15 cellular contexts compared by ENCODE assay signal in the genomic region with DNA sequence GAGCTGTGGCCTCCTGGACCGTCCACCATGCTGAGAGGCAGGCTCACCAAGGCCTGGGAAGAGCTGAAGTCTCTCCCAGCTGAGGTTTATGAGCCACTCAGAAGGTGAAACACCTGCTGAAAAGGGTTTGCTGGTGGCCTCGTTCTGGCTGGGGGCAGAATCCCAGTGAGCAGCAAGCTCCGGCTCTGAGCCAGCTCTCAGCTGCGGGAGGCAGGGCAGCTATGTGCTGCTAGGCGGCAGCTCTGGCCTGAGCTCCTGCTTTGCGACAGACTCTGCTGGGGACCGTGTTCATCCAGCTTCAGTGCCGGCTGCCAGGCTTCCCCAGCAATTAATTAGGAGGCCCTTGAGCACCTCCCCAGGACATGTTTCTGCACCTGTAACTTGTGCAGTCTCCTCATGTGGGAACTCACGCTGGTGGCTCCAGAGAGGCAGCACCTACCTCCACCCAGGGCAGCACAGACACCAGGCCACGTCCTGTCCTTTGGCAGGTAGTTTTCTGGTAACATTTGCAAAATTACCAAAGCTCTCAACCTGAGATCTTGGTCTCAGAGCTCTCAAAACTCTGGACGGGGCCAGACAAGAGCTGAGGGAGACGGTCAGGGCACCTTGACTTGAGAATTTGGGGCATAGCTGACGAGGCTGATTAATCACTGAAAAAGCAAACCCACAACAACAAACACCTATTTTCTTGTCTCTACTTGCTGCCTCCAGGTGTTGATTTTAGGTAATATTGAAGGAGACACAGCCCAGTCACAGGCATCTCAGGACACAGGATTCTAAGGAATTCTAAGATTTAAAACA.
DNase-seq lines count a peak whose midpoint lies in the region; ATAC-seq and TF ChIP-seq lines count a peak whose summit lies in the region.
"Had no signal": no experiment of that assay in that cellular context is flagged by ENCODE, and none has a peak within 500 bp of the region (broad histone marks: within the 10 kb centered on the region; RNA-seq: fewer than 3 reads in every experiment).

No MANE protein-coding gene starts in this region.

- no peak for TF ChIP-seq CTCF in CD4-positive, alpha-beta T cell (IDR thresholded peaks at IDR 0.05)
- no peak for TF ChIP-seq CTCF in heart left ventricle (IDR thresholded peaks at IDR 0.05)

- peaks cover 13% of the 10 kb centered on the region for H3K4me1 ChIP-seq in HUES64 (ENCODE audit: insufficient read depth, low read length)
- peaks cover 0 to 9% (median 5%) of the 10 kb centered on the region in 12 donors for H3K4me1 ChIP-seq in heart left ventricle
- H3K4me1 ChIP-seq: breast epithelium had no signal

- H3K27me3 ChIP-seq in CD4-positive, alpha-beta T cell (ENCODE audit: control insufficient read depth, insufficient read depth, low read length) = no peaks in the 10 kb centered on the region
- H3K27me3 ChIP-seq in HUES64 (ENCODE audit: insufficient read depth, low read length) (no peaks in the 10 kb centered on the region), heart left ventricle (peaks cover 0 to 26% (median 5%) of the 10 kb centered on the region in 9 donors)
- H3K27me3 ChIP-seq: MG63 had no signal

- WGBS in HUES64 = 81% methylated on average over 13 of the region's 13 CpGs
- 70 to 82% (median 78%) methylated on average over 8 to 13 of the region's 13 CpGs for WGBS in heart left ventricle, 4 donors

- POLR2A ChIA-PET in CD4-positive, alpha-beta T cell (lab: Charles Lee) = interaction anchor here (0.6 to 0.7 kb wide), 2 partner anchors 32 to 137 kb away, joined by 3 read pairs; no protein-coding TSS in a partner anchor

- CTCF ChIA-PET in CD4-positive, alpha-beta T cell (lab: Charles Lee) = no interaction called here

- H3K9ac ChIP-seq in HUES64 (ENCODE audit: low read depth, low read length) = no peak overlapping the region

- no peak for DNase-seq in CD4-positive, alpha-beta T cell
- DNase-seq in NCI-H774 (lab: John Stamatoyannopoulos, UW) (peak; percentile 13), left kidney (ENCODE audit: low read depth, low spot score) (peak; percentile 69), Right ventricle myocardium superior (no peak), heart left ventricle (no peak), UCSD-AML1 (lab: John Stamatoyannopoulos, UW; ENCODE audit: unreplicated experiment) (no peak)
- DNase-seq: activated CD4-positive, alpha-beta memory T cell treated with anti-CD3 and anti-CD28 coated beads for 36 hours; activated effector memory CD4-positive, alpha-beta T cell treated with Interleukin-2 at 50 U/mL for 16 hours; MG63; NCI-H526 treated with DMSO at 0.1 percent for 48 hours; stimulated activated CD4-positive, alpha-beta T cell treated with anti-CD3 and anti-CD28 coated beads, Interleukin-2, amount 100 ng/mL, for 48 hours; T-helper 9 cell had no signal

- no peaks in the 10 kb centered on the region for H3K9me3 ChIP-seq in CD4-positive, alpha-beta T cell (ENCODE audit: control insufficient read depth, low read length)
- H3K9me3 ChIP-seq in HUES64 (ENCODE audit: insufficient read depth, low read depth, low read length) = peaks cover 11% of the 10 kb centered on the region
- no peaks in the 10 kb centered on the region for H3K9me3 ChIP-seq in heart left ventricle
- H3K9me3 ChIP-seq: breast epithelium, MG63 had no signal

- no peaks in the 10 kb centered on the region for H3K36me3 ChIP-seq in HUES64 (ENCODE audit: insufficient read depth, low read length)
- no peaks in the 10 kb centered on the region for H3K36me3 ChIP-seq in heart left ventricle
- H3K36me3 ChIP-seq: breast epithelium, MG63 had no signal

- H3K4me3 Mint-ChIP-seq in CD4-positive, alpha-beta T cell = no peak overlapping the region
- H3K4me3 Mint-ChIP-seq: activated CD4-positive, alpha-beta memory T cell treated with anti-CD3 and anti-CD28 coated beads for 36 hours had no signal

- ATAC-seq in CD4-positive, alpha-beta T cell (ENCODE audit: poor library complexity) = no peak
- ATAC-seq in GM21825 (IDR thresholded peaks at IDR 0.05; ENCODE audit: unreplicated experiment) (no peak), Right ventricle myocardium superior (ENCODE audit: poor library complexity) (no peak), heart left ventricle (no peak)

- H3K9me3 Mint-ChIP-seq in CD4-positive, alpha-beta T cell = no peaks in the 10 kb centered on the region

- H3K27ac ChIP-seq in CD4-positive, alpha-beta T cell (ENCODE audit: low read depth, low read length) = no peak overlapping the region
- H3K27ac ChIP-seq in HUES64 (ENCODE audit: low read depth, low read length) (peak overlapping the region; percentile 72), heart left ventricle (no peak overlapping the region)
- H3K27ac ChIP-seq: breast epithelium had no signal

- H3K36me3 Mint-ChIP-seq in CD4-positive, alpha-beta T cell (ENCODE audit: low read depth) = no peaks in the 10 kb centered on the region
- H3K36me3 Mint-ChIP-seq: activated CD4-positive, alpha-beta memory T cell treated with anti-CD3 and anti-CD28 coated beads for 36 hours had no signal

- peaks cover 18% of the 10 kb centered on the region for H3K4me1 Mint-ChIP-seq in CD4-positive, alpha-beta T cell (ENCODE audit: low read depth)

- H3K4me3 ChIP-seq in HUES64 (ENCODE audit: low read length) (no peak overlapping the region), heart left ventricle (no peak overlapping the region)
- H3K4me3 ChIP-seq: breast epithelium, MG63 had no signal

- no peak for TF ChIP-seq POLR2A in heart left ventricle (IDR thresholded peaks at IDR 0.05)

- no peaks in the 10 kb centered on the region for H3K27me3 Mint-ChIP-seq in CD4-positive, alpha-beta T cell

- H3K27ac Mint-ChIP-seq in CD4-positive, alpha-beta T cell = peak overlapping the region; percentile 83
- H3K27ac Mint-ChIP-seq: activated CD4-positive, alpha-beta memory T cell treated with anti-CD3 and anti-CD28 coated beads for 36 hours had no signal

- intact Hi-C loops in CD4-positive, alpha-beta T cell (cut with DNase I, micrococcal nuclease) = no loop called here
- intact Hi-C loops in Right ventricle myocardium superior (cut with DNase I) = no loop called here
- intact Hi-C loops in heart left ventricle (cut with DNase I) = no loop called here

Comparison
In these comparisons a context has a peak if more than half of its experiments do, and no peak if none do; other contexts are left out.
1. DNase-seq: peak in NCI-H774 (single experiment) and left kidney (single experiment); none in CD4-positive, alpha-beta T cell (0 of 10), Right ventricle myocardium superior (single experiment), heart left ventricle (0 of 5) and UCSD-AML1 (single experiment).